34 cellular contexts compared by ENCODE assay signal in the genomic region with DNA sequence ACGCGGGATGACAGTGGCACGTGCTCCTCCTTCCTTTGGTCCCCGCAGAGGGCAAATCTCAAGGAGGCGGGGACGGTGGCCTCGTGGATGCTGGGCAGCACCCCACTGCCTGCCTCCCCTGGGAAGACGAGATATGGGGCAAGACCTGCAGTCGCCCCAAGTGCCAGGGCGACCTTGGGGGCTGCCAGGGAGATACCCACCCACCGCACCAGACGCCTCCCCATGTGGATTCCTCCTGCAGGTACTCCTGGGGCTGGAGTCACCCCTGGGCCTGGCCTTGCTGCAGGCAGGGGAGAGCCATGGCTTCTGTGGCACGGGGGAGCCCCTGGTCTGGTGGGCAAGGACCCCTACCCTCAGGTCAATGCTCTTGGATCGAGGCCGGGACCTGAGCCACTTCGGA. TPM values are rescaled to one million over a fixed set of nuclear protein-coding genes. Genes with fewer than 3 reads are reported as not detected.
"Had no signal": no experiment of that assay in that cellular context is flagged by ENCODE, and none has a peak within 500 bp of the region (broad histone marks: within the 10 kb centered on the region; RNA-seq: fewer than 3 reads in every experiment).

No MANE protein-coding gene starts in this region.

- DNase-seq: activated B cell treated with CpG ODN at 0.5 μM for 24 hours; activated CD4-positive, alpha-beta memory T cell treated with anti-CD3 and anti-CD28 coated beads for 36 hours; activated CD4-positive, alpha-beta T cell treated with anti-CD3 and anti-CD28 coated beads for 4 hours; activated CD4-positive, alpha-beta T cell treated with anti-CD3 and anti-CD28 coated beads, Interleukin-2, amount 10 ng/mL, durations not matched to agents 24 days and 14 days; activated CD4-positive, alpha-beta T cell treated with anti-CD3 and anti-CD28 coated beads, Interleukin-2, amount 50 U/mL, for 1 hour; activated CD4-positive, alpha-beta T cell treated with anti-CD3 and anti-CD28 coated beads, Interleukin-2, amount 50 U/mL, for 4 hours; activated CD4-positive, CD25-positive, alpha-beta regulatory T cell treated with anti-CD3 and anti-CD28 coated beads, Interleukin-2, amount 50 U/mL, for 72 hours; activated CD8-positive, alpha-beta memory T cell treated with anti-CD3 and anti-CD28 coated beads, Interleukin-2, amount 50 U/mL, for 4 hours; activated CD8-positive, alpha-beta T cell treated with anti-CD3 and anti-CD28 coated beads for 36 hours; activated effector memory CD4-positive, alpha-beta T cell treated with Interleukin-2 at 50 U/mL for 16 hours; activated gamma-delta T cell; activated naive CD4-positive, alpha-beta T cell treated with anti-CD3 and anti-CD28 coated beads, Interleukin-2, amount 10 ng/mL, durations not matched to agents 7 days and 5 days; activated naive CD4-positive, alpha-beta T cell treated with Interleukin-2 at 50 U/mL for 16 hours; activated naive CD8-positive, alpha-beta T cell treated with anti-CD3 and anti-CD28 coated beads, Interleukin-2, amount 10 ng/mL, durations not matched to agents 7 days and 5 days; activated naive CD8-positive, alpha-beta T cell treated with anti-CD3 and anti-CD28 coated beads, Interleukin-2, amount 50 U/mL, for 24 hours; activated T-cell treated with anti-CD3 and anti-CD28 coated beads, Interleukin-2, amount 50 U/mL, for 24 hours; activated T-cell treated with anti-CD3 and anti-CD28 coated beads, Interleukin-2, amount 50 U/mL, for 48 hours; amygdala; anterior cingulate cortex; caudate nucleus; cerebellar nuclear complex; T-helper 1 cell; T-helper 2 cell; T-helper 9 cell had no signal

- H3K4me1 Mint-ChIP-seq: activated naive CD4-positive, alpha-beta T cell treated with anti-CD3 and anti-CD28 coated beads, Interleukin-2, amount 50 U/mL, for 24 hours; central memory CD8-positive, alpha-beta T cell had no signal

- H3K27ac ChIP-seq: ascending aorta, cardiac muscle cell, VCaP had no signal

- ATAC-seq: activated CD8-positive, alpha-beta T cell treated with anti-CD3 and anti-CD28 coated beads for 36 hours; activated naive CD8-positive, alpha-beta T cell treated with anti-CD3 and anti-CD28 coated beads, Interleukin-2, amount 50 U/mL, for 24 hours had no signal

- H3K27ac Mint-ChIP-seq: activated B cell treated with CpG ODN at 0.5 μM for 24 hours; activated CD4-positive, alpha-beta memory T cell treated with anti-CD3 and anti-CD28 coated beads for 36 hours; activated CD4-positive, alpha-beta T cell treated with anti-CD3 and anti-CD28 coated beads, Interleukin-2, amount 10 ng/mL, durations not matched to agents 24 days and 14 days; activated CD8-positive, alpha-beta T cell treated with anti-CD3 and anti-CD28 coated beads for 36 hours; activated naive CD4-positive, alpha-beta T cell treated with anti-CD3 and anti-CD28 coated beads, Interleukin-2, amount 10 ng/mL, durations not matched to agents 7 days and 5 days; activated naive CD4-positive, alpha-beta T cell treated with anti-CD3 and anti-CD28 coated beads, Interleukin-2, amount 50 U/mL, for 24 hours; activated naive CD8-positive, alpha-beta T cell; activated naive CD8-positive, alpha-beta T cell treated with anti-CD3 and anti-CD28 coated beads, Interleukin-2, amount 10 ng/mL, durations not matched to agents 7 days and 5 days; activated naive CD8-positive, alpha-beta T cell treated with anti-CD3 and anti-CD28 coated beads, Interleukin-2, amount 50 U/mL, for 24 hours; activated T-helper 2 cell treated with anti-CD3 and anti-CD28 coated beads, Interferon-gamma antibody, Interleukin-2, Interleukin-4, amounts not matched to agents 10 μg/mL and 5 μg/mL and 100 μg/mL, durations not matched to agents 14 hours and 24 hours and 36 hours; brain; T-helper 1 cell treated with Interleukin-12 subunit alpha and Interleukin-12 subunit beta and Interleukin-4 antibody, amounts not matched to agents 30 μg/mL and 1 μg/mL, for 36 hours; T-helper 2 cell treated with Interferon-gamma antibody and Interleukin-4, amounts not matched to agents 5 μg/mL and 100 μg/mL, for 36 hours had no signal

- H3K4me3 Mint-ChIP-seq: activated B cell treated with CpG ODN at 0.5 μM for 24 hours; activated CD4-positive, alpha-beta memory T cell treated with anti-CD3 and anti-CD28 coated beads for 36 hours; activated CD4-positive, alpha-beta T cell treated with anti-CD3 and anti-CD28 coated beads, Interleukin-2, amount 10 ng/mL, durations not matched to agents 24 days and 14 days; activated CD8-positive, alpha-beta T cell treated with anti-CD3 and anti-CD28 coated beads for 36 hours; activated naive CD4-positive, alpha-beta T cell treated with anti-CD3 and anti-CD28 coated beads, Interleukin-2, amount 10 ng/mL, durations not matched to agents 7 days and 5 days; activated naive CD4-positive, alpha-beta T cell treated with anti-CD3 and anti-CD28 coated beads, Interleukin-2, amount 50 U/mL, for 24 hours; activated naive CD8-positive, alpha-beta T cell; activated naive CD8-positive, alpha-beta T cell treated with anti-CD3 and anti-CD28 coated beads, Interleukin-2, amount 10 ng/mL, durations not matched to agents 7 days and 5 days; activated naive CD8-positive, alpha-beta T cell treated with anti-CD3 and anti-CD28 coated beads, Interleukin-2, amount 50 U/mL, for 24 hours; activated T-cell treated with anti-CD3 and anti-CD28 coated beads, Interleukin-2, amount 50 U/mL, for 24 hours; brain; central memory CD8-positive, alpha-beta T cell; T-helper 1 cell treated with Interleukin-12 subunit alpha and Interleukin-12 subunit beta and Interleukin-4 antibody, amounts not matched to agents 30 μg/mL and 1 μg/mL, for 36 hours; T-helper 2 cell treated with Interferon-gamma antibody and Interleukin-4, amounts not matched to agents 5 μg/mL and 100 μg/mL, for 36 hours had no signal

- H3K9me3 Mint-ChIP-seq: activated B cell treated with CpG ODN at 0.5 μM for 24 hours; activated CD4-positive, alpha-beta memory T cell treated with anti-CD3 and anti-CD28 coated beads for 36 hours; activated CD4-positive, alpha-beta T cell treated with anti-CD3 and anti-CD28 coated beads, Interleukin-2, amount 10 ng/mL, durations not matched to agents 24 days and 14 days; activated CD8-positive, alpha-beta T cell treated with anti-CD3 and anti-CD28 coated beads for 36 hours; activated naive CD4-positive, alpha-beta T cell treated with anti-CD3 and anti-CD28 coated beads, Interleukin-2, amount 10 ng/mL, durations not matched to agents 7 days and 5 days; activated naive CD4-positive, alpha-beta T cell treated with anti-CD3 and anti-CD28 coated beads, Interleukin-2, amount 50 U/mL, for 24 hours; activated naive CD8-positive, alpha-beta T cell treated with anti-CD3 and anti-CD28 coated beads, Interleukin-2, amount 10 ng/mL, durations not matched to agents 7 days and 5 days; activated naive CD8-positive, alpha-beta T cell treated with anti-CD3 and anti-CD28 coated beads, Interleukin-2, amount 50 U/mL, for 24 hours; activated T-cell treated with anti-CD3 and anti-CD28 coated beads, Interleukin-2, amount 50 U/mL, for 24 hours; activated T-helper 2 cell treated with anti-CD3 and anti-CD28 coated beads, Interferon-gamma antibody, Interleukin-2, Interleukin-4, amounts not matched to agents 10 μg/mL and 5 μg/mL and 100 μg/mL, durations not matched to agents 14 hours and 24 hours and 36 hours; brain; central memory CD8-positive, alpha-beta T cell; T-helper 1 cell treated with Interleukin-12 subunit alpha and Interleukin-12 subunit beta and Interleukin-4 antibody, amounts not matched to agents 30 μg/mL and 1 μg/mL, for 36 hours; T-helper 2 cell treated with Interferon-gamma antibody and Interleukin-4, amounts not matched to agents 5 μg/mL and 100 μg/mL, for 36 hours had no signal

- H3K36me3 Mint-ChIP-seq: activated naive CD4-positive, alpha-beta T cell treated with anti-CD3 and anti-CD28 coated beads, Interleukin-2, amount 50 U/mL, for 24 hours; activated naive CD8-positive, alpha-beta T cell; activated naive CD8-positive, alpha-beta T cell treated with anti-CD3 and anti-CD28 coated beads, Interleukin-2, amount 10 ng/mL, durations not matched to agents 7 days and 5 days had no signal

RNA-seq across cellular contexts. Expression of a gene that starts 22.5 kb away (rescaled TPM):
- total RNA-seq: activated T-helper 2 cell treated with anti-CD3 and anti-CD28 coated beads, Interferon-gamma antibody, Interleukin-2, Interleukin-4, amounts not matched to agents 10 μg/mL and 5 μg/mL and 100 μg/mL, durations not matched to agents 14 hours and 24 hours and 36 hours had no signal
